In the genomic region with DNA sequence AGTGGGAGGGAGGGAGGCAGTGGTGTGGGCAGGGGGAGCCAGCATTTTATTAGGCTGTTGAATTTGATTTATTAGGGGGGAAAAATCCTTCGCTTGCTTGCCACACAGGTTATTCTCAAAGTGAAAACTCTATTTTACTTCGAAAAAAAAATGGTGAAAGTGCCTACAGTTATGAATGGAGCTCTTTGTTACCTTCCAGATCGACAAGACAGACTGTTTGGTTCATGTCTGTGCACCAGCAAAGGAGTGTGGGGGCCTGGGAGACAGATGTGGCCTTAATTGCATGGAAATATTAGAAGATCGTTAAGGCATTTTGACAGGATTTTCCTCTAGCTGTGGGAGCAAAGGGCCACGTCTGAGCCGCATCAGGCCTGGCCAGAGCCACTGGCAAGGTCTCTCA, we compare ENCODE assay signal across 1 cellular context.
TF ChIP-seq lines count a peak whose summit lies in the region.

No MANE protein-coding gene starts in this region.

TF ChIP-seq in SK-N-SH treated with all-trans-retinoic acid at 6 μM for 48 hours, 23 proteins besides CTCF, POLR2A, EP300 and RAD21 (continued from another document):
- TF ChIP-seq, protein P1, sequence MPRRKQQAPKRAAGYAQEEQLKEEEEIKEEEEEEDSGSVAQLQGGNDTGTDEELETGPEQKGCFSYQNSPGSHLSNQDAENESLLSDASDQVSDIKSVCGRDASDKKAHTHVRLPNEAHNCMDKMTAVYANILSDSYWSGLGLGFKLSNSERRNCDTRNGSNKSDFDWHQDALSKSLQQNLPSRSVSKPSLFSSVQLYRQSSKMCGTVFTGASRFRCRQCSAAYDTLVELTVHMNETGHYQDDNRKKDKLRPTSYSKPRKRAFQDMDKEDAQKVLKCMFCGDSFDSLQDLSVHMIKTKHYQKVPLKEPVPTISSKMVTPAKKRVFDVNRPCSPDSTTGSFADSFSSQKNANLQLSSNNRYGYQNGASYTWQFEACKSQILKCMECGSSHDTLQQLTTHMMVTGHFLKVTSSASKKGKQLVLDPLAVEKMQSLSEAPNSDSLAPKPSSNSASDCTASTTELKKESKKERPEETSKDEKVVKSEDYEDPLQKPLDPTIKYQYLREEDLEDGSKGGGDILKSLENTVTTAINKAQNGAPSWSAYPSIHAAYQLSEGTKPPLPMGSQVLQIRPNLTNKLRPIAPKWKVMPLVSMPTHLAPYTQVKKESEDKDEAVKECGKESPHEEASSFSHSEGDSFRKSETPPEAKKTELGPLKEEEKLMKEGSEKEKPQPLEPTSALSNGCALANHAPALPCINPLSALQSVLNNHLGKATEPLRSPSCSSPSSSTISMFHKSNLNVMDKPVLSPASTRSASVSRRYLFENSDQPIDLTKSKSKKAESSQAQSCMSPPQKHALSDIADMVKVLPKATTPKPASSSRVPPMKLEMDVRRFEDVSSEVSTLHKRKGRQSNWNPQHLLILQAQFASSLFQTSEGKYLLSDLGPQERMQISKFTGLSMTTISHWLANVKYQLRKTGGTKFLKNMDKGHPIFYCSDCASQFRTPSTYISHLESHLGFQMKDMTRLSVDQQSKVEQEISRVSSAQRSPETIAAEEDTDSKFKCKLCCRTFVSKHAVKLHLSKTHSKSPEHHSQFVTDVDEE (CRISPR knock-in tag; IDR thresholded peaks at IDR 0.05): no peak
- TF ChIP-seq OSR1 (CRISPR knock-in tag; IDR thresholded peaks at IDR 0.05): no peak
- TF ChIP-seq ZFP3 (CRISPR knock-in tag; IDR thresholded peaks at IDR 0.05): no peak
- TF ChIP-seq ZC3H10 (CRISPR knock-in tag; IDR thresholded peaks at IDR 0.05): no peak
- no peak for TF ChIP-seq CSDC2 (CRISPR knock-in tag; IDR thresholded peaks at IDR 0.05)
- TF ChIP-seq, protein P2, sequence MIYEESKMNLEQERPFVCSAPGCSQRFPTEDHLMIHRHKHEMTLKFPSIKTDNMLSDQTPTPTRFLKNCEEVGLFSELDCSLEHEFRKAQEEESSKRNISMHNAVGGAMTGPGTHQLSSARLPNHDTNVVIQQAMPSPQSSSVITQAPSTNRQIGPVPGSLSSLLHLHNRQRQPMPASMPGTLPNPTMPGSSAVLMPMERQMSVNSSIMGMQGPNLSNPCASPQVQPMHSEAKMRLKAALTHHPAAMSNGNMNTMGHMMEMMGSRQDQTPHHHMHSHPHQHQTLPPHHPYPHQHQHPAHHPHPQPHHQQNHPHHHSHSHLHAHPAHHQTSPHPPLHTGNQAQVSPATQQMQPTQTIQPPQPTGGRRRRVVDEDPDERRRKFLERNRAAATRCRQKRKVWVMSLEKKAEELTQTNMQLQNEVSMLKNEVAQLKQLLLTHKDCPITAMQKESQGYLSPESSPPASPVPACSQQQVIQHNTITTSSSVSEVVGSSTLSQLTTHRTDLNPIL (CRISPR knock-in tag; IDR thresholded peaks at IDR 0.05; ENCODE audit: low read depth): no peak
- TF ChIP-seq, protein P3, sequence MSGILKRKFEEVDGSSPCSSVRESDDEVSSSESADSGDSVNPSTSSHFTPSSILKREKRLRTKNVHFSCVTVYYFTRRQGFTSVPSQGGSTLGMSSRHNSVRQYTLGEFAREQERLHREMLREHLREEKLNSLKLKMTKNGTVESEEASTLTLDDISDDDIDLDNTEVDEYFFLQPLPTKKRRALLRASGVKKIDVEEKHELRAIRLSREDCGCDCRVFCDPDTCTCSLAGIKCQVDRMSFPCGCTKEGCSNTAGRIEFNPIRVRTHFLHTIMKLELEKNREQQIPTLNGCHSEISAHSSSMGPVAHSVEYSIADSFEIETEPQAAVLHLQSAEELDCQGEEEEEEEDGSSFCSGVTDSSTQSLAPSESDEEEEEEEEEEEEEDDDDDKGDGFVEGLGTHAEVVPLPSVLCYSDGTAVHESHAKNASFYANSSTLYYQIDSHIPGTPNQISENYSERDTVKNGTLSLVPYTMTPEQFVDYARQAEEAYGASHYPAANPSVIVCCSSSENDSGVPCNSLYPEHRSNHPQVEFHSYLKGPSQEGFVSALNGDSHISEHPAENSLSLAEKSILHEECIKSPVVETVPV (CRISPR knock-in tag; IDR thresholded peaks at IDR 0.05): no peak
